Comparison of ENCODE assay signal across 8 cellular contexts in genomic region chr4:88008624-88009235, GRCh38. TPM values are rescaled to one million over a fixed set of nuclear protein-coding genes. Genes with fewer than 3 reads are reported as not detected.
DNase-seq lines count a peak whose midpoint lies in the region; ATAC-seq and TF ChIP-seq lines count a peak whose summit lies in the region.

No MANE protein-coding gene starts in this region.

- no peak overlapping the region for H3K18ac ChIP-seq in mesenchymal stem cell (ENCODE audit: low read depth in 1 of 2, low read length in 2 of 2)

- intact Hi-C loops in mammary epithelial cell (cut with micrococcal nuclease) = no loop called here

- H3K27ac ChIP-seq in mammary epithelial cell (ENCODE audit: insufficient read depth, low read depth, low read length) (peak overlapping the region; percentile 85), mesenchymal stem cell (ENCODE audit: low read length, poor library complexity, severe bottlenecking) (peak overlapping the region; percentile 29)

- peaks cover 60% of the 10 kb centered on the region for H3K79me2 ChIP-seq in mammary epithelial cell (ENCODE audit: insufficient read depth, low read length)

- no TSS peak for BruUV-seq in mammary epithelial cell (replicated peaks; lab: Mats Ljungman, UMichigan)

- no peak overlapping the region for H3K14ac ChIP-seq in mesenchymal stem cell (ENCODE audit: low read length in 2 of 2)

- H3K79me1 ChIP-seq in mesenchymal stem cell (replicated peaks; ENCODE audit: low read length, poor library complexity, severe bottlenecking) = no peaks in the 10 kb centered on the region

- no peak overlapping the region for H4K91ac ChIP-seq in mesenchymal stem cell (ENCODE audit: low read length)

- in situ Hi-C loops in mammary epithelial cell (cut with MboI; ENCODE audit: low sequenced_read_pairs in 2 of 2) = no loop called here

- H2BK120ac ChIP-seq in mesenchymal stem cell (ENCODE audit: low read depth, low read length) = no peak overlapping the region

- H3K4ac ChIP-seq in mesenchymal stem cell (ENCODE audit: low read depth in 1 of 2, low read length in 2 of 2) = no peak overlapping the region

- H3K36me3 ChIP-seq in mammary epithelial cell (ENCODE audit: insufficient read depth, low read length) (no peaks in the 10 kb centered on the region), mesenchymal stem cell (ENCODE audit: control insufficient read depth in 1 of 2, insufficient read depth in 2 of 2, low read depth in 1 of 2, low read length in 2 of 2) (no peaks in the 10 kb centered on the region)

- no peak overlapping the region for H2BK5ac ChIP-seq in mesenchymal stem cell (ENCODE audit: low read depth, low read length, poor library complexity, severe bottlenecking)

- H3K4me1 ChIP-seq in mammary epithelial cell (ENCODE audit: insufficient read depth, low read length) (peaks cover 28% of the 10 kb centered on the region), mesenchymal stem cell (ENCODE audit: control insufficient read depth, insufficient read depth, low read depth, low read length) (peaks cover 1% of the 10 kb centered on the region)

- dilution Hi-C loops in mammary epithelial cell (cut with HindIII; ENCODE audit: low sequenced_read_pairs) = no loop called here

- H3K4me3 ChIP-seq in mammary epithelial cell (replicated peaks in 1 of 3; ENCODE audit: insufficient read depth in 1 of 3, low read depth in 2 of 3, low read length in 3 of 3) (peak overlapping the region; percentile 47 to 86 (median 78)), mesenchymal stem cell (ENCODE audit: insufficient read depth in 1 of 2, low read depth in 1 of 2, low read length in 2 of 2) (peak overlapping the region; percentile 77 to 89)

- no peak for ATAC-seq in GM21737 (IDR thresholded peaks at IDR 0.05; ENCODE audit: unreplicated experiment)

- no peak overlapping the region for H4K8ac ChIP-seq in mesenchymal stem cell (ENCODE audit: low read length)

- H2AFZ ChIP-seq in mammary epithelial cell (ENCODE audit: low read depth, low read length) (peak overlapping the region; percentile 90), mesenchymal stem cell (ENCODE audit: low read depth, low read length) (no peak overlapping the region)

- no peak for TF ChIP-seq CTCF in mammary epithelial cell (conservative IDR thresholded peaks at IDR 0.05 in 1 of 2, IDR thresholded peaks at IDR 0.05 in 1 of 2; ENCODE audit: extremely low read depth in 1 of 2, insufficient read depth in 1 of 2, low read depth in 1 of 2, low read length in 2 of 2)

- WGBS in mammary epithelial cell (ENCODE audit: low coverage, missing lambda C conversion rate) = 6% methylated on average over 5 of the region's 5 CpGs
- 17% methylated on average over 3 of the region's 5 CpGs for WGBS in mesenchymal stem cell

- H3K27me3 ChIP-seq in mammary epithelial cell (ENCODE audit: insufficient read depth, low read length) (no peaks in the 10 kb centered on the region), mesenchymal stem cell (ENCODE audit: control insufficient read depth in 1 of 2, insufficient read depth in 1 of 2, low read length in 2 of 2) (no peaks in the 10 kb centered on the region)

- H3K9me3 ChIP-seq in mammary epithelial cell (replicated peaks; ENCODE audit: insufficient read depth, low read length) (no peaks in the 10 kb centered on the region), mesenchymal stem cell (ENCODE audit: control insufficient read depth, low read length) (no peaks in the 10 kb centered on the region)

- H3K9ac ChIP-seq in mammary epithelial cell (ENCODE audit: insufficient read depth, low read length) (peak overlapping the region; percentile 92), mesenchymal stem cell (ENCODE audit: low read length) (peak overlapping the region; percentile 90)

- H3K23ac ChIP-seq in mesenchymal stem cell (ENCODE audit: low read length in 2 of 2) = no peak overlapping the region

- CTCF ChIA-PET in mammary epithelial cell (lab: Charles Lee; ENCODE audit: low non-redundant PET) = interaction anchor here (0.7 kb wide), 1 partner anchor 633 kb away, joined by 7 read pairs; no protein-coding TSS in a partner anchor

- peak; percentile 72 for DNase-seq in EL
- peak; percentile 23 for DNase-seq in NAMALWA (ENCODE audit: low spot score)
- peak; percentile 32 for DNase-seq in mammary epithelial cell
- peak; percentile 55 for DNase-seq in mesenchymal stem cell
- no peak for DNase-seq in foreskin melanocyte
- no peak for DNase-seq in stimulated activated CD4-positive, alpha-beta T cell treated with anti-CD3 and anti-CD28 coated beads, Interleukin-1b, Interleukin-23, amount 100 ng/mL, for 48 hours
- DNase-seq in SHP77 treated with DMSO at 0.1 percent for 48 hours (lab: John Stamatoyannopoulos, UW) = no peak

- H2BK15ac ChIP-seq in mesenchymal stem cell (ENCODE audit: low read depth, poor library complexity, severe bottlenecking) = no peak overlapping the region

- H4K20me1 ChIP-seq in mammary epithelial cell (ENCODE audit: insufficient read depth, low read length) = no peaks in the 10 kb centered on the region

- no peak overlapping the region for H2BK12ac ChIP-seq in mesenchymal stem cell (ENCODE audit: low read length in 2 of 2)

- H3K4me2 ChIP-seq in mammary epithelial cell (ENCODE audit: insufficient read depth, low read depth, low read length) (peak overlapping the region; percentile 95), mesenchymal stem cell (ENCODE audit: low read length, poor library complexity, severe bottlenecking) (peak overlapping the region; percentile 61)

- no peak overlapping the region for H2AK5ac ChIP-seq in mesenchymal stem cell (ENCODE audit: low read length, severe bottlenecking)

RNA-seq across cellular contexts. Expression of gene PKD2, which starts 1.3 kb away (rescaled TPM):
- 10 to 100 TPM; 28.8 to 49.5 TPM for total RNA-seq in mammary epithelial cell
- 13.3 TPM for polyA plus RNA-seq in mammary epithelial cell
- 30.9 TPM for polyA minus RNA-seq in mammary epithelial cell
- 32.4 TPM for polyA plus RNA-seq in mesenchymal stem cell (2013, experiment 1 of 2)
- polyA plus RNA-seq in mesenchymal stem cell (2013, experiment 2 of 2) = 32.9 TPM

RNA-seq across cellular contexts. Expression of gene SPP1, which starts 33.2 kb away (rescaled TPM):
- total RNA-seq in mammary epithelial cell = 100 to 1,000 TPM in 1 of 2 donors, 1 to 10 TPM in 1; 1.3 to 157 TPM
- polyA plus RNA-seq in mammary epithelial cell = 1.3 TPM
- polyA minus RNA-seq in mammary epithelial cell = not detected
- polyA plus RNA-seq in mesenchymal stem cell (2013, experiment 1 of 2) = 14.7 TPM
- polyA plus RNA-seq in mesenchymal stem cell (2013, experiment 2 of 2) = 14.8 TPM

Comparison
In these comparisons a context has a peak if more than half of its experiments do, and no peak if none do; other contexts are left out.
1. DNase-seq: peak in EL (single experiment), NAMALWA (single experiment), mammary epithelial cell (single experiment) and mesenchymal stem cell (single experiment); none in foreskin melanocyte (single experiment), stimulated activated CD4-positive, alpha-beta T cell treated with anti-CD3 and anti-CD28 coated beads, Interleukin-1b, Interleukin-23, amount 100 ng/mL, for 48 hours (single experiment) and SHP77 treated with DMSO at 0.1 percent for 48 hours (single experiment).